Comparison of ENCODE assay signal across 8 cellular contexts in genomic region chr3:187064210-187065115, GRCh38.
DNase-seq lines count a peak whose midpoint lies in the region; ATAC-seq and TF ChIP-seq lines count a peak whose summit lies in the region.

No MANE protein-coding gene starts in this region.

- H3K36me3 ChIP-seq in WERI-Rb-1 (peaks cover 6% of the 10 kb centered on the region; the same call in 1 of the 2 replicates), H7 (replicated peaks; ENCODE audit: control insufficient read depth, insufficient read depth, low read length) (peaks cover 1% of the 10 kb centered on the region; the same call in 1 of the 2 replicates)

- H3K4me3 ChIP-seq in WERI-Rb-1 (ENCODE audit: low read depth, low read length), result peak overlapping the region; percentile 15
- H3K4me3 ChIP-seq in H7 (ENCODE audit: insufficient read depth, low read depth, low read length), result no peak overlapping the region

- H3K27me3 ChIP-seq in WERI-Rb-1 (ENCODE audit: insufficient read depth, low read depth, severe bottlenecking) (no peaks in the 10 kb centered on the region), H7 (ENCODE audit: control insufficient read depth, insufficient read depth, low read length) (no peaks in the 10 kb centered on the region)

- peak; percentile 38 for DNase-seq in WERI-Rb-1
- peak; percentile 48 for DNase-seq in mucosa of gallbladder (ENCODE audit: low spot score)
- no peak for DNase-seq in activated effector memory CD4-positive, alpha-beta T cell treated with anti-CD3 and anti-CD28 coated beads, Interleukin-2, amount 50 U/mL, for 16 hours
- no peak for DNase-seq in superior temporal gyrus (ENCODE audit: extremely low spot score)
- no peak for DNase-seq in H7

- ATAC-seq in GM18511 (IDR thresholded peaks at IDR 0.05; ENCODE audit: unreplicated experiment) (peak; percentile 13), HG02642 (IDR thresholded peaks at IDR 0.05; ENCODE audit: poor library complexity, unreplicated experiment) (peak; percentile 7), GM18868 (IDR thresholded peaks at IDR 0.05; ENCODE audit: unreplicated experiment) (no peak)

- H3K27ac ChIP-seq in WERI-Rb-1, result peak overlapping the region; percentile 76

- H3K9me3 ChIP-seq in WERI-Rb-1 (ENCODE audit: severe bottlenecking), result no peaks in the 10 kb centered on the region

- TF ChIP-seq CTCF in WERI-Rb-1 (IDR thresholded peaks at IDR 0.05; ENCODE audit: low read depth, low read length), result no peak

Comparison
In these comparisons a context has a peak if more than half of its experiments do, and no peak if none do; other contexts are left out.
1. DNase-seq: peak in WERI-Rb-1 (single experiment) and mucosa of gallbladder (single experiment); none in activated effector memory CD4-positive, alpha-beta T cell treated with anti-CD3 and anti-CD28 coated beads, Interleukin-2, amount 50 U/mL, for 16 hours (single experiment), superior temporal gyrus (single experiment) and H7 (single experiment).